ENCODE assay signal across 9 cellular contexts in genomic region chr5:172748341-172748843, GRCh38. TPM values are rescaled to one million over a fixed set of nuclear protein-coding genes. Genes with fewer than 3 reads are reported as not detected.
DNase-seq lines count a peak whose midpoint lies in the region; ATAC-seq and TF ChIP-seq lines count a peak whose summit lies in the region.
"Had no signal": no experiment of that assay in that cellular context is flagged by ENCODE, and none has a peak within 500 bp of the region (broad histone marks: within the 10 kb centered on the region; RNA-seq: fewer than 3 reads in every experiment).

No MANE protein-coding gene starts in this region.

- H3K79me2 ChIP-seq in hepatocyte, result no peaks in the 10 kb centered on the region

- H3K36me3 ChIP-seq in hepatocyte (replicated peaks; ENCODE audit: insufficient read depth, low read depth) (no peaks in the 10 kb centered on the region), aorta (ENCODE audit: control insufficient read depth in 1 of 2, insufficient read depth in 2 of 2, low read length in 1 of 2) (no peaks in the 10 kb centered on the region)

- no peaks in the 10 kb centered on the region for H3K9me3 ChIP-seq in hepatocyte (ENCODE audit: low read depth)
- H3K9me3 ChIP-seq in aorta (ENCODE audit: control insufficient read depth, low read length), result no peaks in the 10 kb centered on the region

- no peak overlapping the region for H3K4me3 ChIP-seq in hepatocyte
- no peak overlapping the region for H3K4me3 ChIP-seq in aorta (ENCODE audit: low read length in 2 of 2)

- H3K27ac ChIP-seq in hepatocyte (peak overlapping the region; percentile 60), aorta (ENCODE audit: low read depth in 1 of 2, low read length in 2 of 2) (peak overlapping the region; percentile 96 to 100)

- H2AFZ ChIP-seq in hepatocyte, result peak overlapping the region; percentile 26

- peak overlapping the region; percentile 38 for H3K4me2 ChIP-seq in hepatocyte

- TF ChIP-seq CTCF in hepatocyte (IDR thresholded peaks at IDR 0.05; ENCODE audit: poor library complexity), result no peak

- DNase-seq in dermis microvascular lymphatic vessel endothelial cell (ENCODE audit: low read depth in 2 of 2), result peak; percentile 86 to 95
- DNase-seq in hepatocyte (ENCODE audit: low spot score), result peak; percentile 54
- peak; percentile 94 for DNase-seq in posterior vena cava (ENCODE audit: low spot score)
- DNase-seq in aorta, result peak; percentile 92 to 96
- no peak for DNase-seq in midbrain (lab: John Stamatoyannopoulos, UW)
- DNase-seq: amygdala, nephron progenitor cell had no signal

- intact Hi-C loops in posterior vena cava (cut with DNase I), result no loop called here
- intact Hi-C loops in aorta (cut with DNase I), result no loop called here

- H3K9me2 ChIP-seq in hepatocyte (replicated peaks; ENCODE audit: insufficient read depth), result no peaks in the 10 kb centered on the region

- no peaks in the 10 kb centered on the region for H4K20me1 ChIP-seq in hepatocyte (ENCODE audit: insufficient read depth, poor library complexity, severe bottlenecking)

- peak; percentile 90 for ATAC-seq in aorta (ENCODE audit: low FRiP score)
- ATAC-seq in GM21723 (IDR thresholded peaks at IDR 0.05; ENCODE audit: unreplicated experiment), result no peak
- ATAC-seq in HG03439 (IDR thresholded peaks at IDR 0.05; ENCODE audit: unreplicated experiment), result no peak

- H3K4me1 ChIP-seq in hepatocyte (ENCODE audit: insufficient read depth) (peaks cover 8% of the 10 kb centered on the region), aorta (ENCODE audit: control insufficient read depth in 1 of 2, insufficient read depth in 2 of 2, low read length in 2 of 2) (peaks cover 0 to 8% of the 10 kb centered on the region in 2 donors)

- WGBS in hepatocyte (ENCODE audit: low lambda C conversion rate, missing lambda C conversion rate), result 35% methylated on average over 36 of the region's 36 CpGs
- 1 to 8% methylated on average over 32 to 36 of the region's 36 CpGs for WGBS in aorta, 2 donors

- H3K27me3 ChIP-seq in hepatocyte, result no peaks in the 10 kb centered on the region
- H3K27me3 ChIP-seq in aorta (ENCODE audit: control insufficient read depth in 1 of 2, insufficient read depth in 2 of 2, low read length in 1 of 2), result no peaks in the 10 kb centered on the region

RNA-seq across cellular contexts. Expression of gene DUSP1, which starts 22.6 kb away (rescaled TPM):
- total RNA-seq in dermis microvascular lymphatic vessel endothelial cell (84.5 and 139 TPM in 2 replicates), hepatocyte (537 and 547 TPM in 2 replicates), posterior vena cava (1,000 to 10,000 TPM in 1 of 2 donors, 100 to 1,000 TPM in 1; 445 to 1,411 TPM), aorta (1,000 to 10,000 TPM in 1 of 2 donors, 100 to 1,000 TPM in 1; 293 to 1,994 TPM)
- polyA plus RNA-seq in hepatocyte (583 and 682 TPM in 2 replicates), aorta (100 to 1,000 TPM; 178 to 515 TPM)
